15 cellular contexts compared by ENCODE assay signal in the genomic region with DNA sequence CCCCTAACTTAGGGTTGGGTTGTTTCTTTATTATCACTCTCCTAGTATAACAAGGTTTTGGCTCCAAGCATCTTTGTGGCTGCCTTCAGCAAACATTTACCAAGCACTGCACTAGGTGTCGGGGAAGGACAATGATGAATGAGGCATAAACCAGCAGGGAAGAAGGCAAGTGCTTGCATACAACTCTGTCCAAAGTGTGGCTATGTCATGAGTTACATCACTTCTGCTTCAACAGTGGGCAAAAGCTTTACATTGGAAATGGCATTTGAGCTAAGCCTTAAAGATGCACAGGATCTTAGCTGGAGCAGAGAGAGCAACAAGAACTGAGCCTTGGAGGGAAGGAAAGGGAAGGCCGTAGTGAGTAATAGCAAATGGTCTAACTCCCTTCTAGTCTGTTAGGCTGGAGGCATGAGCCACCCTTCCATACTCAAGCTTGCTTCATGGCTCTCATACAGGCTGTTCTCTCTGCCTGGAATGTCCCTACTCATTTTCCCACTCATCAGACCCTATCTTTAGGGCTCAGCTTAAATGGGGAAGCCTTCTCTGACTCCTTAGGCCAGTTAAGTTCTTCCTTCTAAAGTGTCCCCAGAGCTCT.
DNase-seq lines count a peak whose midpoint lies in the region; TF ChIP-seq lines count a peak whose summit lies in the region.
"Had no signal": no experiment of that assay in that cellular context is flagged by ENCODE, and none has a peak within 500 bp of the region (broad histone marks: within the 10 kb centered on the region; RNA-seq: fewer than 3 reads in every experiment).

No MANE protein-coding gene starts in this region.

- H3K27ac ChIP-seq in 22Rv1: peak overlapping the region; percentile 12

- DNase-seq in HEK293T (ENCODE audit: extremely low spot score) (no peak), NCI-H774 (lab: John Stamatoyannopoulos, UW) (peak; percentile 6), kidney tubule cell (ENCODE audit: low spot score) (peak; percentile 62), NCI-H187 treated with DMSO at 0.1 percent for 48 hours (lab: John Stamatoyannopoulos, UW) (no peak), GM03348 (ENCODE audit: low spot score) (no peak), SHP77 (lab: John Stamatoyannopoulos, UW) (no peak), medulla oblongata (ENCODE audit: extremely low spot score) (no peak)
- DNase-seq: activated B cell treated with CpG ODN at 0.5 μM for 24 hours; activated naive CD8-positive, alpha-beta T cell treated with anti-CD3 and anti-CD28 coated beads, Interleukin-2, amount 50 U/mL, for 24 hours; CD4-positive, alpha-beta memory T cell; effector memory CD4-positive, alpha-beta T cell; MG63; NCI-H2171; T-cell had no signal

- CTCF ChIA-PET in HEK293T (lab: Yijun Ruan, JAX): no interaction called here

- no peak for TF ChIP-seq CTCF in 22Rv1 (IDR thresholded peaks at IDR 0.05)

- POLR2A ChIA-PET in HEK293T (lab: Yijun Ruan, JAX): interaction anchor here (0.9 kb wide), 1 partner anchor 120 kb away, joined by 3 read pairs; no protein-coding TSS in a partner anchor

TF ChIP-seq in HEK293T, 16 proteins besides CTCF, POLR2A, EP300 and RAD21:
- TF ChIP-seq SP1 (IDR thresholded peaks at IDR 0.05): no peak
- TF ChIP-seq, protein P1, sequence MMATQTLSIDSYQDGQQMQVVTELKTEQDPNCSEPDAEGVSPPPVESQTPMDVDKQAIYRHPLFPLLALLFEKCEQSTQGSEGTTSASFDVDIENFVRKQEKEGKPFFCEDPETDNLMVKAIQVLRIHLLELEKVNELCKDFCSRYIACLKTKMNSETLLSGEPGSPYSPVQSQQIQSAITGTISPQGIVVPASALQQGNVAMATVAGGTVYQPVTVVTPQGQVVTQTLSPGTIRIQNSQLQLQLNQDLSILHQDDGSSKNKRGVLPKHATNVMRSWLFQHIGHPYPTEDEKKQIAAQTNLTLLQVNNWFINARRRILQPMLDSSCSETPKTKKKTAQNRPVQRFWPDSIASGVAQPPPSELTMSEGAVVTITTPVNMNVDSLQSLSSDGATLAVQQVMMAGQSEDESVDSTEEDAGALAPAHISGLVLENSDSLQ (IDR thresholded peaks at IDR 0.05): peak; percentile 63

Comparison
In these comparisons a context has a peak if more than half of its experiments do, and no peak if none do; other contexts are left out.
1. DNase-seq: peak in NCI-H774 (single experiment) and kidney tubule cell (single experiment); none in HEK293T (single experiment), NCI-H187 treated with DMSO at 0.1 percent for 48 hours (single experiment), GM03348 (single experiment), SHP77 (0 of 2) and medulla oblongata (single experiment).